ENCODE assay signal across 22 cellular contexts in the genomic region with DNA sequence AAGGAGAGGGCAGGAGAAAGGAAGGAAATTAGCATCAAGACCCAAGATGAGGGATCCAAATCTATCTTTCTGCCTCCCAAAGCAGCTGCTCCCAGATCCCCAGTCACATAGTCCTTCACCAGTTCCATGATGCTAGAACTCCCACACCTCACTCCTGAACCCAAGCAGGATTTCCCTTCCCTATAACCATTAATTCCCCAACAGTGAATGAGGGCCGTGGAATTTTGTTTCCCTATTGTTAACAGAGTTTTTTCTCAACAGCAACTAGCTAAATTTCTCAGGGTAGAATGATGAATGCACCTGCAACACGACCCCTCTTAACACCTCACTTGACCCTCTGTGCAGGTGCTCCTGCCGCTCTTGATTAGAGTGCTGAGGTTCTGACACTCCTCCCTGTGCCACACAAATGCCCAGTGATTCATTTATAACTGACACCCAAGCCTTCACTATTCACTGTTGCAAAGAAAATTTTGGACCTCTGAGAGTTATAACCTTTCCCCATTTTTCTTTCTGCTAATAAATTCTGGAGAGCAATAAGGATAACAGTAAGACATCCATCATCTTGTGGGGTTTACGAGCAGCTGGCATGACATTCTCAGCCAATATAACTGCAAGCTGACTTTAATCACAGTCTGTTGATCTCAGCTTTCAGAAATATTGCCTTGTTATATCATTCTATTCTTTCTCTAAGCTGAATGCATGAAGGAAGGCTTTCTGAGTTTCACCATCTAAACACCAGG.
"Had no signal": no experiment of that assay in that cellular context is flagged by ENCODE, and none has a peak within 500 bp of the region (broad histone marks: within the 10 kb centered on the region; RNA-seq: fewer than 3 reads in every experiment).

No MANE protein-coding gene starts in this region.

- H3K36me3 ChIP-seq: breast epithelium, heart left ventricle, right atrium auricular region, tibial nerve, uterus had no signal

- FAIRE-seq: frontal cortex had no signal

- H3K4me1 ChIP-seq: breast epithelium, right atrium auricular region, uterus had no signal

- H3K4me3 ChIP-seq: breast epithelium, heart left ventricle, right atrium auricular region, skin epidermis, tibial nerve, uterus had no signal

- H3K9me3 ChIP-seq: breast epithelium, right atrium auricular region, uterus had no signal

- H3K27ac ChIP-seq: breast epithelium, heart left ventricle, right atrium auricular region, skin epidermis, tibial nerve, uterus had no signal

- DNase-seq: activated naive CD4-positive, alpha-beta T cell treated with Interleukin-2 at 50 U/mL for 16 hours; activated T-cell treated with anti-CD3 and anti-CD28 coated beads for 4 hours; aorta; cerebellar nuclear complex; dermis blood vessel endothelial cell; effector memory CD8-positive, alpha-beta T cell; heart left ventricle; immature natural killer cell; mesendoderm; nephron progenitor cell; occipital lobe; stimulated activated CD4-positive, alpha-beta T cell treated with anti-CD3 and anti-CD28 coated beads, Interleukin-15, amount 100 ng/mL, for 24 hours; stimulated activated CD4-positive, alpha-beta T cell treated with anti-CD3 and anti-CD28 coated beads, Interleukin-4, amount 100 ng/mL, for 4 hours; stimulated activated CD8-positive, alpha-beta memory T cell treated with anti-CD3 and anti-CD28 coated beads, Interleukin-4, amount 100 ng/mL, for 48 hours; stimulated activated naive CD4-positive, alpha-beta T cell treated with Interleukin-2 at 50 U/mL for 16 hours; substantia nigra; uterus had no signal
